Comparison of ENCODE assay signal across 21 cellular contexts in genomic region chr17:11852911-11853310, GRCh38.
A peak's percentile ranks its signal among the peaks of the same experiment; 100 is the strongest.
DNase-seq lines count a peak whose midpoint lies in the region; ATAC-seq and TF ChIP-seq lines count a peak whose summit lies in the region.
"Had no signal": no experiment of that assay in that cellular context is flagged by ENCODE, and none has a peak within 500 bp of the region (broad histone marks: within the 10 kb centered on the region; RNA-seq: fewer than 3 reads in every experiment).

No MANE protein-coding gene starts in this region.

- H3K4me3 ChIP-seq in epithelial cell of esophagus (ENCODE audit: low read length): no peak overlapping the region
- no peak overlapping the region for H3K4me3 ChIP-seq in left lung
- no peak overlapping the region for H3K4me3 ChIP-seq in tibial nerve
- no peak overlapping the region for H3K4me3 ChIP-seq in CD4-positive, alpha-beta memory T cell (ENCODE audit: low read length in 2 of 2)
- H3K4me3 ChIP-seq: hepatocyte, prostate gland, spleen, testis had no signal

- no peaks in the 10 kb centered on the region for H3K4me1 ChIP-seq in left lung
- H3K4me1 ChIP-seq in tibial nerve: peaks cover 0 to 23% (median 5%) of the 10 kb centered on the region in 4 donors
- H3K4me1 ChIP-seq in CD4-positive, alpha-beta memory T cell (ENCODE audit: insufficient read depth, low read length): no peaks in the 10 kb centered on the region
- H3K4me1 ChIP-seq: prostate gland, spleen, testis had no signal

- H3K4me1 Mint-ChIP-seq in effector memory CD8-positive, alpha-beta T cell (ENCODE audit: low read depth in 2 of 2): no peaks in the 10 kb centered on the region
- H3K4me1 Mint-ChIP-seq in CD4-positive, alpha-beta memory T cell: no peaks in the 10 kb centered on the region
- H3K4me1 Mint-ChIP-seq: CD8-positive, alpha-beta memory T cell; central memory CD8-positive, alpha-beta T cell had no signal

- intact Hi-C loops in left lung (cut with DNase I): no loop called here
- intact Hi-C loops in CD4-positive, alpha-beta memory T cell (cut with micrococcal nuclease): no loop called here

- WGBS in tibial nerve, 2 donors: 48 to 73% methylated on average over 2 of the region's 2 CpGs

- no peak for TF ChIP-seq CTCF in epithelial cell of esophagus (IDR thresholded peaks at IDR 0.05; ENCODE audit: insufficient read depth, low read depth, low read length, missing control alignments)
- no peak for TF ChIP-seq CTCF in left lung (IDR thresholded peaks at IDR 0.05)
- TF ChIP-seq CTCF in tibial nerve (IDR thresholded peaks at IDR 0.05): no peak

- no peak for TF ChIP-seq EP300 in tibial nerve (IDR thresholded peaks at IDR 0.05)

- DNase-seq in SW480 (ENCODE audit: low spot score) (peak; percentile 43), epithelial cell of esophagus (ENCODE audit: low read depth) (peak; percentile 7), left lung (no peak), tibial nerve (ENCODE audit: low spot score in 2 of 2) (no peak), midbrain (lab: John Stamatoyannopoulos, UW) (no peak)
- DNase-seq in effector memory CD8-positive, alpha-beta T cell: no peak
- DNase-seq in CD4-positive, alpha-beta memory T cell: no peak
- DNase-seq: activated CD4-positive, alpha-beta T cell treated with anti-CD3 and anti-CD28 coated beads for 4 hours; CD8-positive, alpha-beta memory T cell; DMS79; effector memory CD4-positive, alpha-beta T cell; NCI-H1048; NCI-H2081; NCI-H510A; nephron progenitor cell; spleen; testis had no signal

- peaks cover 20 to 24% of the 10 kb centered on the region in 2 donors for H3K27me3 Mint-ChIP-seq in effector memory CD8-positive, alpha-beta T cell
- peaks cover 3 to 10% of the 10 kb centered on the region in 2 donors for H3K27me3 Mint-ChIP-seq in CD4-positive, alpha-beta memory T cell
- H3K27me3 Mint-ChIP-seq: central memory CD8-positive, alpha-beta T cell had no signal

- H3K9me3 Mint-ChIP-seq in effector memory CD8-positive, alpha-beta T cell: peaks cover 0 to 7% of the 10 kb centered on the region in 2 donors
- H3K9me3 Mint-ChIP-seq in CD4-positive, alpha-beta memory T cell: peaks cover 0 to 16% (median 5%) of the 10 kb centered on the region in 8 donors

- no peaks in the 10 kb centered on the region for H3K36me3 ChIP-seq in left lung
- H3K36me3 ChIP-seq in tibial nerve: no peaks in the 10 kb centered on the region
- no peaks in the 10 kb centered on the region for H3K36me3 ChIP-seq in CD4-positive, alpha-beta memory T cell (ENCODE audit: insufficient read depth, low read length)
- H3K36me3 ChIP-seq: prostate gland, spleen had no signal

- no peak overlapping the region for H3K27ac Mint-ChIP-seq in effector memory CD8-positive, alpha-beta T cell
- no peak overlapping the region for H3K27ac Mint-ChIP-seq in CD4-positive, alpha-beta memory T cell
- H3K27ac Mint-ChIP-seq: CD8-positive, alpha-beta memory T cell; nephron progenitor cell had no signal

- POLR2A ChIA-PET in CD4-positive, alpha-beta memory T cell (lab: Charles Lee; ENCODE audit: partially characterized antibody): no interaction called here

- H3K9me3 ChIP-seq in left lung (no peaks in the 10 kb centered on the region), tibial nerve (no peaks in the 10 kb centered on the region)
- no peaks in the 10 kb centered on the region for H3K9me3 ChIP-seq in CD4-positive, alpha-beta memory T cell (ENCODE audit: control insufficient read depth in 1 of 2, low read length in 2 of 2)
- H3K9me3 ChIP-seq: prostate gland, testis had no signal

- H3K27me3 ChIP-seq in left lung (no peaks in the 10 kb centered on the region), tibial nerve (no peaks in the 10 kb centered on the region)
- H3K27me3 ChIP-seq in CD4-positive, alpha-beta memory T cell (ENCODE audit: insufficient read depth, low read length): no peaks in the 10 kb centered on the region
- H3K27me3 ChIP-seq: hepatocyte, spleen, testis had no signal

- peak; percentile 53 for ATAC-seq in left lung
- ATAC-seq in effector memory CD8-positive, alpha-beta T cell (replicated peaks): no peak

- H3K27ac ChIP-seq in left lung: no peak overlapping the region
- peak overlapping the region in 3 of 4 donors; percentile 5 to 70 (median 41) for H3K27ac ChIP-seq in tibial nerve
- H3K27ac ChIP-seq in CD4-positive, alpha-beta memory T cell (ENCODE audit: low read depth, low read length): no peak overlapping the region
- H3K27ac ChIP-seq: HL-60, prostate gland, spleen, testis had no signal

- no peak for TF ChIP-seq POLR2A in tibial nerve (IDR thresholded peaks at IDR 0.05)

- CTCF ChIA-PET in CD4-positive, alpha-beta memory T cell (lab: Charles Lee; ENCODE audit: partially characterized antibody): no interaction called here

- H3K4me3 Mint-ChIP-seq in effector memory CD8-positive, alpha-beta T cell: no peak overlapping the region
- no peak overlapping the region for H3K4me3 Mint-ChIP-seq in CD4-positive, alpha-beta memory T cell
- H3K4me3 Mint-ChIP-seq: CD8-positive, alpha-beta memory T cell; central memory CD8-positive, alpha-beta T cell; nephron progenitor cell had no signal

- peaks cover 6% of the 10 kb centered on the region for H3K36me3 Mint-ChIP-seq in effector memory CD8-positive, alpha-beta T cell (ENCODE audit: insufficient read depth)
- no peaks in the 10 kb centered on the region for H3K36me3 Mint-ChIP-seq in CD4-positive, alpha-beta memory T cell

Comparison
In these comparisons a context has a peak if more than half of its experiments do, and no peak if none do; other contexts are left out.
1. DNase-seq: peak in SW480 (single experiment) and epithelial cell of esophagus (single experiment); none in left lung (0 of 2), tibial nerve (0 of 2), midbrain (single experiment), effector memory CD8-positive, alpha-beta T cell (0 of 3) and CD4-positive, alpha-beta memory T cell (0 of 5).
2. H3K27ac ChIP-seq: peak in tibial nerve (3 of 4); none in left lung (0 of 2) and CD4-positive, alpha-beta memory T cell (single experiment).